Comparison of ENCODE assay signal across 29 cellular contexts in genomic region chr12:18897816-18898215, GRCh38.
"Had no signal": no experiment of that assay in that cellular context is flagged by ENCODE, and none has a peak within 500 bp of the region (broad histone marks: within the 10 kb centered on the region; RNA-seq: fewer than 3 reads in every experiment).

No MANE protein-coding gene starts in this region.

- H3K27me3 ChIP-seq: breast epithelium, esophagus muscularis mucosa, gastrocnemius medialis, ovary, thyroid gland, upper lobe of left lung had no signal

- ATAC-seq: activated CD8-positive, alpha-beta T cell treated with anti-CD3 and anti-CD28 coated beads for 36 hours; activated naive CD8-positive, alpha-beta T cell treated with anti-CD3 and anti-CD28 coated beads, Interleukin-2, amount 50 U/mL, for 24 hours; activated T-cell treated with anti-CD3 and anti-CD28 coated beads, Interleukin-2, amount 50 U/mL, for 4 hours; gastrocnemius medialis; naive thymus-derived CD4-positive, alpha-beta T cell; sciatic nerve; stimulated activated memory B cell treated with anti-CD40 and anti-IgM and Interleukin-4, amounts not matched to agents 10 μg/mL and 1 μg/mL and 100 μg/mL, for 72 hours; stimulated activated naive CD8-positive, alpha-beta T cell treated with anti-CD3 and anti-CD28 coated beads, Interleukin-15, amount 100 ng/mL, for 72 hours; WTC11 had no signal

- H3K4me1 ChIP-seq: breast epithelium, esophagus muscularis mucosa, gastrocnemius medialis, thyroid gland, upper lobe of left lung had no signal

- H3K9me3 ChIP-seq: breast epithelium, esophagus muscularis mucosa, gastrocnemius medialis, ovary, thyroid gland, upper lobe of left lung had no signal

- H3K36me3 ChIP-seq: breast epithelium, esophagus muscularis mucosa, gastrocnemius medialis, ovary, thyroid gland, upper lobe of left lung had no signal

- DNase-seq: activated CD4-positive, alpha-beta T cell treated with anti-CD3 and anti-CD28 coated beads, Interleukin-2, amount 50 U/mL, for 1 hour; activated CD8-positive, alpha-beta T cell treated with anti-CD3 and anti-CD28 coated beads for 36 hours; activated naive CD8-positive, alpha-beta T cell treated with anti-CD3 and anti-CD28 coated beads, Interleukin-2, amount 50 U/mL, for 24 hours; activated T-cell treated with anti-CD3 and anti-CD28 coated beads, Interleukin-2, amount 50 U/mL, for 4 hours; amygdala; central memory CD4-positive, alpha-beta T cell; dermis blood vessel endothelial cell; effector CD4-positive, alpha-beta T cell; gastrocnemius medialis; head of caudate nucleus; hypothalamus; immature natural killer cell; kidney; left colon; naive thymus-derived CD4-positive, alpha-beta T cell; ovary; retina; stimulated activated CD4-positive, alpha-beta T cell treated with anti-CD3 and anti-CD28 coated beads, Interleukin-1b, Interleukin-23, amount 100 ng/mL, for 48 hours; stimulated activated CD4-positive, alpha-beta T cell treated with anti-CD3 and anti-CD28 coated beads, Interleukin-4, amount 100 ng/mL, for 4 hours; stimulated activated CD8-positive, alpha-beta memory T cell treated with anti-CD3 and anti-CD28 coated beads, Interleukin-4, amount 100 ng/mL, for 48 hours; stimulated activated naive CD8-positive, alpha-beta T cell treated with anti-CD3 and anti-CD28 coated beads, Interleukin-15, amount 100 ng/mL, for 72 hours; T-helper 2 cell; thyroid gland; upper lobe of left lung had no signal

- H3K27ac ChIP-seq: breast epithelium, esophagus muscularis mucosa, gastrocnemius medialis, ovary, thyroid gland, upper lobe of left lung had no signal

- H3K4me3 ChIP-seq: breast epithelium, esophagus muscularis mucosa, gastrocnemius medialis, ovary, thyroid gland, upper lobe of left lung had no signal
